In genomic region chr1:157325220-157325619, GRCh38 we compare ENCODE assay signal across 1 cellular context.
TF ChIP-seq lines count a peak whose summit lies in the region.

No MANE protein-coding gene starts in this region.

TF ChIP-seq in H1, 55 proteins besides CTCF, POLR2A, EP300 and RAD21:
- TF ChIP-seq MAX (IDR thresholded peaks at IDR 0.05), result no peak
- TF ChIP-seq EZH2 (IDR thresholded peaks at IDR 0.05; ENCODE audit: low read depth, low read length, severe bottlenecking), result no peak
- no peak for TF ChIP-seq SUZ12 (IDR thresholded peaks at IDR 0.05; ENCODE audit: low read length)
TF ChIP-seq in H1: peak in this region for 0.
